Comparison of ENCODE assay signal across 8 cellular contexts in genomic region chr14:81220488-81220766, GRCh38. TPM values are rescaled to one million over a fixed set of nuclear protein-coding genes. Genes with fewer than 3 reads are reported as not detected.
A peak's percentile ranks its signal among the peaks of the same experiment; 100 is the strongest.
DNase-seq lines count a peak whose midpoint lies in the region; TF ChIP-seq lines count a peak whose summit lies in the region.

No MANE protein-coding gene starts in this region.

- WGBS in lower leg skin, 2 donors: 0 to 1% methylated on average over 10 of the region's 10 CpGs

- no peak for DNase-seq in activated naive CD4-positive, alpha-beta T cell treated with anti-CD3 and anti-CD28 coated beads, Interleukin-2, amount 10 ng/mL, durations not matched to agents 7 days and 5 days
- no peak for DNase-seq in activated naive CD4-positive, alpha-beta T cell treated with Interleukin-2 at 50 U/mL for 16 hours
- no peak for DNase-seq in ascending aorta (ENCODE audit: low spot score in 2 of 2)
- no peak for DNase-seq in lower leg skin (ENCODE audit: low spot score in 2 of 2)
- no peak for DNase-seq in type B pancreatic cell (ENCODE audit: extremely low spot score, unreplicated experiment)
- DNase-seq in stimulated activated naive CD4-positive, alpha-beta T cell treated with Interleukin-2 at 50 U/mL for 16 hours (lab: John Stamatoyannopoulos, UW): no peak
- no peak for DNase-seq in KBM-7
- DNase-seq in COR-L47 (lab: John Stamatoyannopoulos, UW): no peak

- H3K27me3 Mint-ChIP-seq in activated naive CD4-positive, alpha-beta T cell treated with anti-CD3 and anti-CD28 coated beads, Interleukin-2, amount 10 ng/mL, durations not matched to agents 7 days and 5 days: peaks cover 12% of the 10 kb centered on the region
- H3K27me3 Mint-ChIP-seq in type B pancreatic cell: peaks cover 8% of the 10 kb centered on the region

- in situ Hi-C loops in KBM-7 (cut with MboI; ENCODE audit: low pct_unique_long_range_greater_than_20kb, low sequenced_read_pairs): no loop called here

- no peaks in the 10 kb centered on the region for H3K9me3 ChIP-seq in ascending aorta

- no peak for TF ChIP-seq POLR2A in lower leg skin (IDR thresholded peaks at IDR 0.05)

- peaks cover 26% of the 10 kb centered on the region for H3K36me3 Mint-ChIP-seq in activated naive CD4-positive, alpha-beta T cell treated with anti-CD3 and anti-CD28 coated beads, Interleukin-2, amount 10 ng/mL, durations not matched to agents 7 days and 5 days
- H3K36me3 Mint-ChIP-seq in type B pancreatic cell: peaks cover 16% of the 10 kb centered on the region

- peaks cover 4 to 8% of the 10 kb centered on the region in 2 donors for H3K36me3 ChIP-seq in ascending aorta

- TF ChIP-seq CTCF in ascending aorta (IDR thresholded peaks at IDR 0.05) (no peak), lower leg skin (IDR thresholded peaks at IDR 0.05) (no peak), type B pancreatic cell (conservative IDR thresholded peaks at IDR 0.05) (no peak)

- no peaks in the 10 kb centered on the region for H3K27me3 ChIP-seq in ascending aorta

- peaks cover 2 to 23% of the 10 kb centered on the region in 2 donors for H3K4me1 ChIP-seq in ascending aorta

- peak overlapping the region; percentile 99 for H3K27ac Mint-ChIP-seq in activated naive CD4-positive, alpha-beta T cell treated with anti-CD3 and anti-CD28 coated beads, Interleukin-2, amount 10 ng/mL, durations not matched to agents 7 days and 5 days
- peak overlapping the region; percentile 100 for H3K27ac Mint-ChIP-seq in type B pancreatic cell

- H3K4me1 Mint-ChIP-seq in activated naive CD4-positive, alpha-beta T cell treated with anti-CD3 and anti-CD28 coated beads, Interleukin-2, amount 10 ng/mL, durations not matched to agents 7 days and 5 days: peaks cover 48% of the 10 kb centered on the region
- H3K4me1 Mint-ChIP-seq in type B pancreatic cell (ENCODE audit: unreplicated experiment): peaks cover 21% of the 10 kb centered on the region

- H3K9me3 Mint-ChIP-seq in activated naive CD4-positive, alpha-beta T cell treated with anti-CD3 and anti-CD28 coated beads, Interleukin-2, amount 10 ng/mL, durations not matched to agents 7 days and 5 days: no peaks in the 10 kb centered on the region
- no peaks in the 10 kb centered on the region for H3K9me3 Mint-ChIP-seq in type B pancreatic cell

- peak overlapping the region; percentile 98 to 99 for H3K27ac ChIP-seq in ascending aorta

- H3K4me3 Mint-ChIP-seq in activated naive CD4-positive, alpha-beta T cell treated with anti-CD3 and anti-CD28 coated beads, Interleukin-2, amount 10 ng/mL, durations not matched to agents 7 days and 5 days: peak overlapping the region; percentile 93
- peak overlapping the region; percentile 96 for H3K4me3 Mint-ChIP-seq in type B pancreatic cell

- CTCF ChIA-PET in activated naive CD4-positive, alpha-beta T cell treated with anti-CD3 and anti-CD28 coated beads, Interleukin-2, amount 10 ng/mL, durations not matched to agents 7 days and 5 days (lab: Charles Lee): interaction anchor here (0.7 kb wide), 1 partner anchor 286 kb away, joined by 3 read pairs; no protein-coding TSS in a partner anchor

- H3K4me3 ChIP-seq in ascending aorta: peak overlapping the region; percentile 91 to 96
- peak overlapping the region; percentile 86 for H3K4me3 ChIP-seq in lower leg skin (ENCODE audit: low read depth, poor library complexity, severe bottlenecking)

- intact Hi-C loops in ascending aorta (cut with DNase I): loop anchor here (5.0 kb wide), 2 partner anchors 223 to 278 kb away; partner anchors contain the start of gene CEP128
- intact Hi-C loops in lower leg skin (cut with DNase I; ENCODE audit: low total_unique reads): no loop called here

RNA-seq across cellular contexts. Expression of gene GTF2A1, which starts 0.3 kb away (rescaled TPM):
- total RNA-seq in ascending aorta: 47.9 TPM
- 10 to 100 TPM; 32.1 to 39.7 (median 35.5) TPM for total RNA-seq in lower leg skin
- total RNA-seq in type B pancreatic cell (ENCODE audit: low replicate concordance): 31.4 and 40.9 TPM in 2 replicates
